In genomic region chr11:44623716-44624491, GRCh38 we compare ENCODE assay signal across 10 cellular contexts. TPM values are rescaled to one million over a fixed set of nuclear protein-coding genes. Genes with fewer than 3 reads are reported as not detected.
A peak's percentile ranks its signal among the peaks of the same experiment; 100 is the strongest.
DNase-seq lines count a peak whose midpoint lies in the region; ATAC-seq, FAIRE-seq and TF ChIP-seq lines count a peak whose summit lies in the region.
"Had no signal": no experiment of that assay in that cellular context is flagged by ENCODE, and none has a peak within 500 bp of the region (broad histone marks: within the 10 kb centered on the region; RNA-seq: fewer than 3 reads in every experiment).

No MANE protein-coding gene starts in this region.

- no peak for ATAC-seq in CD8-positive, alpha-beta T cell

- H3K4me2 ChIP-seq in osteoblast (ENCODE audit: insufficient read depth, low read length), result no peak overlapping the region

- H3K27me3 Mint-ChIP-seq in CD8-positive, alpha-beta T cell (ENCODE audit: low read depth), result no peaks in the 10 kb centered on the region

- no peak overlapping the region for H3K4me3 Mint-ChIP-seq in CD8-positive, alpha-beta T cell

- peaks cover 11% of the 10 kb centered on the region for H3K4me1 ChIP-seq in CD8-positive, alpha-beta T cell (ENCODE audit: insufficient read depth, low read length)
- H3K4me1 ChIP-seq in osteoblast (ENCODE audit: insufficient read depth, low read length), result peaks cover 7% of the 10 kb centered on the region

- no peak overlapping the region for H3K27ac ChIP-seq in CD8-positive, alpha-beta T cell (ENCODE audit: low read depth, low read length)
- H3K27ac ChIP-seq in coronary artery (no peak overlapping the region), osteoblast (ENCODE audit: low read depth, low read length) (no peak overlapping the region)

- FAIRE-seq in HTR-8/SVneo (lab: Jason Lieb, UNC), result no peak

- H3K36me3 Mint-ChIP-seq in CD8-positive, alpha-beta T cell, result peaks cover 3% of the 10 kb centered on the region

- H3K9me3 Mint-ChIP-seq in CD8-positive, alpha-beta T cell, result no peaks in the 10 kb centered on the region

- peaks cover 9% of the 10 kb centered on the region for H3K4me1 Mint-ChIP-seq in CD8-positive, alpha-beta T cell (ENCODE audit: low read depth)

- no peak overlapping the region for H2AFZ ChIP-seq in osteoblast (ENCODE audit: low read length)

- no peaks in the 10 kb centered on the region for H3K27me3 ChIP-seq in CD8-positive, alpha-beta T cell (ENCODE audit: insufficient read depth, low read length)
- H3K27me3 ChIP-seq in osteoblast (ENCODE audit: insufficient read depth, low read length), result no peaks in the 10 kb centered on the region

- no peak for TF ChIP-seq CTCF in CD8-positive, alpha-beta T cell (IDR thresholded peaks at IDR 0.05)
- no peak for TF ChIP-seq CTCF in coronary artery (IDR thresholded peaks at IDR 0.05)
- no peak for TF ChIP-seq CTCF in osteoblast (IDR thresholded peaks at IDR 0.05; ENCODE audit: extremely low read depth, low read depth, low read length)

- H3K27ac Mint-ChIP-seq in CD8-positive, alpha-beta T cell, result peak overlapping the region; percentile 76

- POLR2A ChIA-PET in CD8-positive, alpha-beta T cell (lab: Charles Lee), result no interaction called here

- no peak overlapping the region for H3K4me3 ChIP-seq in CD8-positive, alpha-beta T cell (ENCODE audit: low read depth, low read length)
- H3K4me3 ChIP-seq in coronary artery, result no peak overlapping the region
- H3K4me3 ChIP-seq in osteoblast (ENCODE audit: insufficient read depth, low read length), result no peak overlapping the region

- no peaks in the 10 kb centered on the region for H3K9me3 ChIP-seq in CD8-positive, alpha-beta T cell (ENCODE audit: low read length)
- H3K9me3 ChIP-seq in osteoblast (ENCODE audit: low read depth, low read length), result peaks cover 3% of the 10 kb centered on the region

- no peaks in the 10 kb centered on the region for H3K79me2 ChIP-seq in osteoblast (ENCODE audit: insufficient read depth, low read length)

- DNase-seq in CD8-positive, alpha-beta T cell, result peak in 3 of 7 experiments; percentile 3 to 41 (median 8)
- peak; percentile 34 for DNase-seq in NCI-H2081 treated with DMSO at 0.1 percent for 48 hours (lab: John Stamatoyannopoulos, UW)
- DNase-seq in coronary artery (ENCODE audit: low spot score), result peak; percentile 66
- peak; percentile 54 for DNase-seq in osteoblast (ENCODE audit: insufficient read length, low spot score, missing footprints)
- no peak for DNase-seq in UCSD-AML1 (lab: John Stamatoyannopoulos, UW; ENCODE audit: unreplicated experiment)
- DNase-seq in activated gamma-delta T cell treated with Interleukin-2 at 50 U/mL for 16 hours, result no peak
- no peak for DNase-seq in HTR-8/SVneo (ENCODE audit: insufficient read length, low spot score)
- no peak for DNase-seq in OCI-M1 (lab: John Stamatoyannopoulos, UW)
- DNase-seq: GF-D8, NCI-H226 had no signal

- H4K20me1 ChIP-seq in osteoblast (ENCODE audit: insufficient read depth, low read length), result peaks cover 2% of the 10 kb centered on the region

- CTCF ChIA-PET in CD8-positive, alpha-beta T cell (lab: Charles Lee), result interaction anchor here (0.9 to 17.0 kb wide), 3 partner anchors 12 to 152 kb away, joined by 3 to 625 read pairs (median 6); partner anchors contain the start of gene CD82

- intact Hi-C loops in CD8-positive, alpha-beta T cell (cut with DNase I, micrococcal nuclease), result loop anchor here in 1 of 2 experiments (10.0 kb wide), 1 partner anchor 481 kb away; no protein-coding TSS in a partner anchor

- H3K36me3 ChIP-seq in CD8-positive, alpha-beta T cell (ENCODE audit: insufficient read depth, low read length), result no peaks in the 10 kb centered on the region
- no peaks in the 10 kb centered on the region for H3K36me3 ChIP-seq in osteoblast (ENCODE audit: insufficient read depth, low read length)

RNA-seq across cellular contexts. Expression of gene CD82, which starts 58.4 kb away (rescaled TPM):
- total RNA-seq in CD8-positive, alpha-beta T cell, result 10 to 100 TPM; 28.1 to 32.4 TPM
- 14.7 and 23.2 TPM in 2 replicates for total RNA-seq in osteoblast

Comparison
In these comparisons a context has a peak if more than half of its experiments do, and no peak if none do; other contexts are left out.
1. DNase-seq: peak in NCI-H2081 treated with DMSO at 0.1 percent for 48 hours (single experiment), coronary artery (single experiment) and osteoblast (single experiment); none in UCSD-AML1 (single experiment), activated gamma-delta T cell treated with Interleukin-2 at 50 U/mL for 16 hours (single experiment), HTR-8/SVneo (single experiment) and OCI-M1 (single experiment).